Comparison of ENCODE assay signal across 1 cellular context in genomic region chr1:38121231-38121680, GRCh38.
TF ChIP-seq lines count a peak whose summit lies in the region.

No MANE protein-coding gene starts in this region.

TF ChIP-seq in GM23338, 12 proteins besides CTCF, POLR2A, EP300 and RAD21 (continued from another document):
- TF ChIP-seq ETS1 (IDR thresholded peaks at IDR 0.05), result no peak
- no peak for TF ChIP-seq ZNF331 (CRISPR knock-in tag; IDR thresholded peaks at IDR 0.05; ENCODE audit: low read depth)
- no peak for TF ChIP-seq NANOG (IDR thresholded peaks at IDR 0.05; ENCODE audit: borderline replicate concordance)
- no peak for TF ChIP-seq ZNF114 (CRISPR knock-in tag; IDR thresholded peaks at IDR 0.05)
- no peak for TF ChIP-seq STAT1 (IDR thresholded peaks at IDR 0.05; ENCODE audit: unreplicated experiment)
